13 cellular contexts compared by ENCODE assay signal in the genomic region with DNA sequence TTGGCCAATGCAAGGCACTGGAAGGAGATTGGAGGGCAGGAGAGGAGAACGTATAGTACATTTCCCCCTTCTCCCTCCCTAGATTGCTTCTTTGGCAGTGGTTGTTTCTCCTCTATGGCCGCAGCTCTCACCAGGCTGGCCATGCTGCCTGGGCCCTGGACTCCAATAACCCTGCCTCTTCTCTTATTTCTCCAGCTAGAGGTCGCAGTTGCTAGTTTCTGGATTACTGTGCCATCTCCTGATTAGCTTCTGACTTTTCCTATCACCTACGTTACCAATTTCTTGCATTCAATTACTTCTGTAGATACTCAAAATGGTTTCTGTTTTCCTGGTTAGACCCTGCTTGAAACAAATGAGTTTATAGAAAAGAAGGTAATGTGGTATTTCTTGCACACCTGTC. TPM values are rescaled to one million over a fixed set of nuclear protein-coding genes. Genes with fewer than 3 reads are reported as not detected.
A peak's percentile ranks its signal among the peaks of the same experiment; 100 is the strongest.
DNase-seq lines count a peak whose midpoint lies in the region; ATAC-seq, FAIRE-seq and TF ChIP-seq lines count a peak whose summit lies in the region.
"Had no signal": no experiment of that assay in that cellular context is flagged by ENCODE, and none has a peak within 500 bp of the region (broad histone marks: within the 10 kb centered on the region; RNA-seq: fewer than 3 reads in every experiment).

No MANE protein-coding gene starts in this region.

- no peaks in the 10 kb centered on the region for H3K9me3 ChIP-seq in HepG2 (ENCODE audit: low read length)
- no peaks in the 10 kb centered on the region for H3K9me3 ChIP-seq in right lobe of liver
- H3K9me3 ChIP-seq: SJCRH30 had no signal

- no TSS peak for BruUV-seq in HepG2 (replicated peaks; lab: Mats Ljungman, UMichigan)

- peaks cover 0 to 3% of the 10 kb centered on the region in 2 experiments; a peak in 1 of 5 replicates for H3K27me3 ChIP-seq in HepG2 (ENCODE audit: control insufficient read depth in 1 of 2, insufficient read depth in 2 of 2, low read length in 2 of 2)
- no peaks in the 10 kb centered on the region for H3K27me3 ChIP-seq in right lobe of liver
- H3K27me3 ChIP-seq: SJCRH30 had no signal

- H3K4me1 ChIP-seq in HepG2 (ENCODE audit: insufficient read depth, low read length) (peaks cover 19% of the 10 kb centered on the region), right lobe of liver (peaks cover 0 to 3% (median 0%) of the 10 kb centered on the region in 4 donors)
- H3K4me1 ChIP-seq: SJCRH30 had no signal

- no peak overlapping the region for H3K27ac ChIP-seq in HepG2 (ENCODE audit: extremely low read length, insufficient read depth, low read length)
- no peak overlapping the region for H3K27ac ChIP-seq in right lobe of liver
- no peak overlapping the region for H3K27ac ChIP-seq in RWPE1
- H3K27ac ChIP-seq: SJCRH30 had no signal

- TF ChIP-seq RAD21 in HepG2 (CRISPR knock-in tag; IDR thresholded peaks at IDR 0.05): no peak

- intact Hi-C loops in HepG2 (cut with micrococcal nuclease; ENCODE audit: unreplicated experiment) (loop anchor here (1.0 to 10.0 kb wide), 2 partner anchors 119 to 219 kb away; no protein-coding TSS in a partner anchor), right lobe of liver (cut with DNase I) (no loop called here)

- POLR2A ChIA-PET in HepG2 (lab: Yijun Ruan, JAX) (no interaction called here), RWPE1 (lab: Yijun Ruan, JAX; ENCODE audit: low non-redundant PET) (no interaction called here)

- H3K4me2 ChIP-seq in HepG2 (ENCODE audit: low read depth, low read length): peak overlapping the region; percentile 81

- 8% methylated on average over 4 of the region's 4 CpGs for WGBS in HepG2 (ENCODE audit: low lambda C conversion rate)
- 54% methylated on average over 4 of the region's 4 CpGs for WGBS in right lobe of liver (ENCODE audit: insufficient coverage, low coverage, low lambda C conversion rate, missing lambda C conversion rate)

- DNase-seq in HepG2 (ENCODE audit: low spot score) (peak; percentile 22), right lobe of liver (no peak), SK-MEL-5 (ENCODE audit: low read depth, low spot score) (peak; percentile 72), iPS-NIHi7 (ENCODE audit: extremely low spot score) (peak; percentile 24), G401 (ENCODE audit: low spot score) (no peak), RWPE1 (ENCODE audit: low spot score) (no peak), ureter (ENCODE audit: low spot score) (no peak)
- DNase-seq: activated CD8-positive, alpha-beta memory T cell treated with anti-CD3 and anti-CD28 coated beads, Interleukin-2, amount 10 ng/mL, durations not matched to agents 7 days and 5 days; activated naive CD8-positive, alpha-beta T cell treated with anti-CD3 and anti-CD28 coated beads, Interleukin-2, amount 50 U/mL, for 24 hours; occipital lobe; SJCRH30 had no signal

- CTCF ChIA-PET in HepG2 (lab: Yijun Ruan, JAX; ENCODE audit: low intra/inter-chr PET ratio, low total read pairs): interaction anchor here (1.1 kb wide), 1 partner anchor 219 kb away, joined by 3 read pairs; no protein-coding TSS in a partner anchor
- CTCF ChIA-PET in RWPE1 (lab: Yijun Ruan, JAX): interaction anchor here (0.6 to 0.9 kb wide), 3 partner anchors 32 to 295 kb away, joined by 3 to 4 read pairs (median 3); no protein-coding TSS in a partner anchor

- TF ChIP-seq POLR2A in HepG2 (IDR thresholded peaks at IDR 0.05; ENCODE audit: insufficient read depth in 1 of 2, low read depth in 2 of 2, low read length in 2 of 2) (no peak), right lobe of liver (IDR thresholded peaks at IDR 0.05) (no peak)

- H3K9ac ChIP-seq in HepG2 (ENCODE audit: insufficient read depth, low read depth, low read length): peak overlapping the region; percentile 26; the same call in 1 of the 2 replicates

- TF ChIP-seq EP300 in HepG2 (IDR thresholded peaks at IDR 0.05; ENCODE audit: low read depth in 2 of 2, low read length in 2 of 2) (no peak), HepG2 (CRISPR knock-in tag; IDR thresholded peaks at IDR 0.05; ENCODE audit: borderline replicate concordance) (no peak)

- FAIRE-seq in HepG2 (lab: Jason Lieb, UNC): peak; percentile 53
- FAIRE-seq: urothelium cell line had no signal

- no peaks in the 10 kb centered on the region for H4K20me1 ChIP-seq in HepG2 (ENCODE audit: insufficient read depth, low read length)

- peaks cover 8% of the 10 kb centered on the region for H3K79me2 ChIP-seq in HepG2 (ENCODE audit: insufficient read depth, low read length)

- H2AFZ ChIP-seq in HepG2 (ENCODE audit: low read length): peak overlapping the region; percentile 90

- H3K4me3 ChIP-seq in HepG2 (replicated peaks in 1 of 3; ENCODE audit: insufficient read depth in 1 of 3, low read depth in 2 of 3, low read length in 3 of 3) (peak overlapping the region; percentile 25 to 50 (median 31); a peak in 3 of 6 replicates), right lobe of liver (no peak overlapping the region)
- H3K4me3 ChIP-seq: SJCRH30 had no signal

- ATAC-seq in HepG2 (peak; percentile 28; the same call in 2 of the 3 replicates), right lobe of liver (no peak), HG02588 (IDR thresholded peaks at IDR 0.05; ENCODE audit: unreplicated experiment) (no peak)
- ATAC-seq: activated CD8-positive, alpha-beta memory T cell treated with anti-CD3 and anti-CD28 coated beads, Interleukin-2, amount 10 ng/mL, durations not matched to agents 7 days and 5 days; activated naive CD8-positive, alpha-beta T cell treated with anti-CD3 and anti-CD28 coated beads, Interleukin-2, amount 50 U/mL, for 24 hours had no signal

- in situ Hi-C loops in HepG2 (cut with HindIII; ENCODE audit: extremely low pct_ligation_motif_present, low pct_unique_long_range_greater_than_20kb): no loop called here
- in situ Hi-C loops in SK-MEL-5 (cut with HindIII; ENCODE audit: low pct_unique_long_range_greater_than_20kb, low sequenced_read_pairs): no loop called here
- in situ Hi-C loops in G401 (cut with HindIII; ENCODE audit: low sequenced_read_pairs): no loop called here

- TF ChIP-seq CTCF in HepG2 (CRISPR knock-in tag; IDR thresholded peaks at IDR 0.05) (peak; percentile 62), right lobe of liver (IDR thresholded peaks at IDR 0.05) (no peak), RWPE1 (conservative IDR thresholded peaks at IDR 0.05; ENCODE audit: low read depth) (no peak)

- H3K36me3 ChIP-seq in HepG2 (replicated peaks in 1 of 2; ENCODE audit: control insufficient read depth in 1 of 2, insufficient read depth in 2 of 2, low read length in 2 of 2) (no peaks in the 10 kb centered on the region), right lobe of liver (no peaks in the 10 kb centered on the region)
- H3K36me3 ChIP-seq: SJCRH30 had no signal

TF ChIP-seq in HepG2, 621 proteins besides CTCF, POLR2A, EP300 and RAD21 (continues in another document):
- peak; percentile 22; the same call in 1 of the 2 replicates for TF ChIP-seq KAT8 (CRISPR knock-in tag; IDR thresholded peaks at IDR 0.05)
- TF ChIP-seq U2AF1 (optimal IDR thresholded peaks at IDR 0.05; ENCODE audit: low read depth, low read length): no peak
- peak; percentile 50 for TF ChIP-seq STAG1 (CRISPR knock-in tag; IDR thresholded peaks at IDR 0.05)
- peak; percentile 25; the same call in 1 of the 2 replicates for TF ChIP-seq YEATS2 (CRISPR knock-in tag; IDR thresholded peaks at IDR 0.05; ENCODE audit: borderline replicate concordance)
- 0 out of 2 replicates have a peak, but pooled peaks have one; percentile 21 for TF ChIP-seq HOXA5 (CRISPR knock-in tag; IDR thresholded peaks at IDR 0.05)
- no peak for TF ChIP-seq ZNF44 (CRISPR knock-in tag; IDR thresholded peaks at IDR 0.05)
- TF ChIP-seq FOXK2 (IDR thresholded peaks at IDR 0.05): no peak
- TF ChIP-seq ELK4 (CRISPR knock-in tag; IDR thresholded peaks at IDR 0.05; ENCODE audit: borderline replicate concordance): no peak
- TF ChIP-seq ZIK1 (CRISPR knock-in tag; IDR thresholded peaks at IDR 0.05; ENCODE audit: borderline replicate concordance, low read depth): no peak

RNA-seq across cellular contexts. Expression of gene MACIR, which starts 2.4 kb away (rescaled TPM):
- total RNA-seq in HepG2 (2016; rRNA removed; fragmentation: Illumina TruSeq; extraction: Trizol) (4.4 and 5.5 TPM in 2 replicates), right lobe of liver (1 to 10 TPM in 2 of 6 experiments, under 1 TPM in 4; 0.37 to 1.9 (median 0.75) TPM), ureter (6.2 TPM)
- 1.5 and 1.7 TPM in 2 replicates for total RNA-seq in HepG2 (2016; cell fraction: cytosol; rRNA removed; fragmentation: Illumina TruSeq; extraction: Trizol; ENCODE audit: low read depth)
- 4.0 and 5.9 TPM in 2 replicates for total RNA-seq in HepG2 (2016; cell fraction: insoluble cytoplasmic fraction; rRNA removed; fragmentation: Illumina TruSeq; extraction: Trizol)
- total RNA-seq in HepG2 (2016; cell fraction: membrane; rRNA removed; fragmentation: Illumina TruSeq; extraction: Trizol): 4.6 and 4.8 TPM in 2 replicates
- total RNA-seq in HepG2 (2016; cell fraction: nucleus; rRNA removed; fragmentation: Illumina TruSeq; extraction: Trizol): 2.2 and 2.6 TPM in 2 replicates
- polyA plus RNA-seq in HepG2 (2011; rRNA removed): 2.2 and 2.4 TPM in 2 replicates
- 1.3 TPM in 2 replicates for polyA plus RNA-seq in HepG2 (2011; cell fraction: cytosol; rRNA removed)
- polyA plus RNA-seq in HepG2 (2011; cell fraction: nucleus; rRNA removed): 1.0 and 1.5 TPM in 2 replicates
- polyA plus RNA-seq in HepG2 (2012): 1.9 and 2.3 TPM in 2 replicates
- 1.0 and 1.7 TPM in 2 replicates for polyA plus RNA-seq in HepG2 (2016; cell fraction: cytosol; fragmentation: Illumina TruSeq; extraction: Trizol; ENCODE audit: low read depth)
- polyA plus RNA-seq in HepG2 (2016; cell fraction: insoluble cytoplasmic fraction; fragmentation: Illumina TruSeq; extraction: Trizol; ENCODE audit: low read depth): 4.9 and 5.7 TPM in 2 replicates
- polyA plus RNA-seq in HepG2 (2016; cell fraction: membrane; fragmentation: Illumina TruSeq; extraction: Trizol; ENCODE audit: low read depth): 2.4 and 2.9 TPM in 2 replicates
- 4.8 and 6.3 TPM in 2 replicates for polyA plus RNA-seq in HepG2 (2016; cell fraction: nucleus; fragmentation: Illumina TruSeq; extraction: Trizol; ENCODE audit: insufficient read depth, low read depth)
- 2.1 and 22.8 TPM in 2 replicates for polyA minus RNA-seq in HepG2 (2011; rRNA and poly(A)+ RNA removed; ENCODE audit: low replicate concordance)
- polyA minus RNA-seq in HepG2 (2011; cell fraction: cytosol; rRNA and poly(A)+ RNA removed): 1.2 and 2.0 TPM in 2 replicates
- polyA minus RNA-seq in HepG2 (2011; cell fraction: nucleus; rRNA and poly(A)+ RNA removed): 1.8 and 2.7 TPM in 2 replicates
- 21.7 and 26.0 TPM in 2 replicates for total RNA-seq in SK-MEL-5 (2014; rRNA removed; shearing (Covaris generic))
- polyA plus RNA-seq in SK-MEL-5 (2015; cell fraction: cytosol; rRNA removed): 20.6 and 23.1 TPM in 2 replicates
- 80.2 and 85.3 TPM in 2 replicates for polyA plus RNA-seq in SK-MEL-5 (2015; cell fraction: nucleus; rRNA removed)
- 7.8 and 10.4 TPM in 2 replicates for total RNA-seq in G401 (2014; rRNA removed; shearing (Covaris generic))

Comparison
In these comparisons a context has a peak if more than half of its experiments do, and no peak if none do; other contexts are left out.
1. DNase-seq: peak in HepG2 (single experiment), SK-MEL-5 (single experiment) and iPS-NIHi7 (single experiment); none in right lobe of liver (0 of 3), G401 (single experiment), RWPE1 (single experiment) and ureter (single experiment).
2. H3K4me3 ChIP-seq: peak in HepG2 (3 of 3); none in right lobe of liver (0 of 3).